8 cellular contexts compared by ENCODE assay signal in the genomic region with DNA sequence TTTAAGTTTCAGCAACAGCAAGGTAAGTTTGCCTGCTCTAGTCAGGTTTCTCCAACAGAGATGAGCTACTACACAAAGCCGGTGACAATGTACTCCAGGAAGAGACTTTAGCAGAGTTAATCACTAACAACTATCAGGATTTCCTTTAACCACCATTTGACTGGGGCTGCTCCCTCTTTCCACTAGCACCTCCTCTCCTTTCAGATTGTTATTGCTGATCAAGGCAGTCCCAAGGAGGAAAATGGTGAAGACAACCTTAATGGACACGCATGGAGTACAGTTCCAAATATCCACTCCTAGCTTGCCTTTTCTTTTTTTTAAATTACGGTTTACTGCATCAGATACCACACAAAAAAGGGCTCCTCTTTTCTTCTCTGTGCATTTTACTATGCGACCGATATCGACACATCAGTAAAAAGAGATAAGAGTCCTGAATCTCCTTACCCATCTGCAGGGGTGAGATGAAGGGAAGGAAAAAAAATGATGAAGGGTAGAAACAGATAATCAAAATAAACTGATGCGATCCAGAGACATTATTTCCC. TPM values are rescaled to one million over a fixed set of nuclear protein-coding genes. Genes with fewer than 3 reads are reported as not detected.
DNase-seq lines count a peak whose midpoint lies in the region; TF ChIP-seq lines count a peak whose summit lies in the region.

No MANE protein-coding gene starts in this region.

- H3K36me3 Mint-ChIP-seq in activated naive CD4-positive, alpha-beta T cell treated with anti-CD3 and anti-CD28 coated beads, Interleukin-2, amount 50 U/mL, for 24 hours: no peaks in the 10 kb centered on the region

- peaks cover 48% of the 10 kb centered on the region for H3K4me1 Mint-ChIP-seq in activated naive CD4-positive, alpha-beta T cell treated with anti-CD3 and anti-CD28 coated beads, Interleukin-2, amount 50 U/mL, for 24 hours

- peaks cover 19 to 37% of the 10 kb centered on the region in 2 donors for H3K4me1 ChIP-seq in adrenal gland (replicated peaks in 1 of 2)
- peaks cover 10 to 58% (median 37%) of the 10 kb centered on the region in 6 donors for H3K4me1 ChIP-seq in spleen

- H3K27me3 Mint-ChIP-seq in activated naive CD4-positive, alpha-beta T cell treated with anti-CD3 and anti-CD28 coated beads, Interleukin-2, amount 50 U/mL, for 24 hours: no peaks in the 10 kb centered on the region

- peak overlapping the region; percentile 91 for H3K4me3 Mint-ChIP-seq in activated naive CD4-positive, alpha-beta T cell treated with anti-CD3 and anti-CD28 coated beads, Interleukin-2, amount 50 U/mL, for 24 hours

- TF ChIP-seq POLR2A in NB4 (IDR thresholded peaks at IDR 0.05; ENCODE audit: extremely low read depth, insufficient read length) (no peak), adrenal gland (IDR thresholded peaks at IDR 0.05) (no peak), spleen (IDR thresholded peaks at IDR 0.05) (no peak)

- H3K27me3 ChIP-seq in adrenal gland (no peaks in the 10 kb centered on the region), spleen (replicated peaks in 1 of 7) (no peaks in the 10 kb centered on the region)

- H3K27ac ChIP-seq in adrenal gland (peak overlapping the region in 4 of 5 donors; percentile 73 to 94 (median 90)), spleen (peak overlapping the region; percentile 70 to 93 (median 87))

- 5 to 7% (median 7%) methylated on average over 7 of the region's 7 CpGs for WGBS in adrenal gland, 4 donors
- WGBS in spleen, 5 donors: 3 to 4% (median 3%) methylated on average over 7 of the region's 7 CpGs

- no peak for TF ChIP-seq CTCF in NB4 (IDR thresholded peaks at IDR 0.05; ENCODE audit: low read depth, low read length)
- TF ChIP-seq CTCF in adrenal gland (IDR thresholded peaks at IDR 0.05): no peak
- no peak for TF ChIP-seq CTCF in spleen (IDR thresholded peaks at IDR 0.05 in 8 of 11, conservative IDR thresholded peaks at IDR 0.05 in 3 of 11)

- H3K9me3 Mint-ChIP-seq in activated naive CD4-positive, alpha-beta T cell treated with anti-CD3 and anti-CD28 coated beads, Interleukin-2, amount 50 U/mL, for 24 hours: no peaks in the 10 kb centered on the region

- no peak for DNase-seq in activated naive CD4-positive, alpha-beta T cell (lab: John Stamatoyannopoulos, UW)
- no peak for DNase-seq in NB4 (ENCODE audit: low read depth)
- no peak for DNase-seq in adrenal gland
- DNase-seq in inferior parietal cortex (ENCODE audit: extremely low spot score): peak; percentile 38
- no peak for DNase-seq in spleen
- DNase-seq in activated CD4-positive, CD25-positive, alpha-beta regulatory T cell treated with anti-CD3 and anti-CD28 coated beads, Interleukin-2, amount 50 U/mL, for 72 hours: no peak
- no peak for DNase-seq in NCI-H345 treated with DMSO at 0.1 percent for 48 hours (lab: John Stamatoyannopoulos, UW; ENCODE audit: unreplicated experiment)

- intact Hi-C loops in adrenal gland (cut with DNase I): no loop called here
- intact Hi-C loops in spleen (cut with DNase I; ENCODE audit: low total_unique reads): loop anchor here (10.0 kb wide), 1 partner anchor 47 kb away; no protein-coding TSS in a partner anchor

- no peaks in the 10 kb centered on the region for H3K36me3 ChIP-seq in adrenal gland (replicated peaks in 1 of 2)
- H3K36me3 ChIP-seq in spleen: peaks cover 0 to 5% (median 0%) of the 10 kb centered on the region in 6 donors

- H3K4me3 ChIP-seq in NB4 (ENCODE audit: low read depth, low read length) (peak overlapping the region; percentile 72), adrenal gland (peak overlapping the region; percentile 32 to 87 (median 80)), spleen (peak overlapping the region; percentile 74 to 99 (median 86))

- peak overlapping the region; percentile 87 for H3K27ac Mint-ChIP-seq in activated naive CD4-positive, alpha-beta T cell treated with anti-CD3 and anti-CD28 coated beads, Interleukin-2, amount 50 U/mL, for 24 hours

- H3K9me3 ChIP-seq in adrenal gland (replicated peaks in 1 of 3) (no peaks in the 10 kb centered on the region), spleen (no peaks in the 10 kb centered on the region)

RNA-seq across cellular contexts. Expression of a gene that starts 30.9 kb away (rescaled TPM):
- 10 to 100 TPM in 6 of 8 donors, 1 to 10 TPM in 2; 5.5 to 18.3 (median 15.6) TPM for total RNA-seq in adrenal gland
- 10 to 100 TPM in 2 of 3 donors, 1 to 10 TPM in 1; 4.9 to 16.4 (median 10.6) TPM for polyA plus RNA-seq in adrenal gland
- total RNA-seq in spleen: 10 to 100 TPM; 11.6 to 23.6 (median 17.5) TPM
- polyA plus RNA-seq in spleen: 1 to 10 TPM; 2.9 to 5.3 (median 3.0) TPM

RNA-seq across cellular contexts. Expression of a gene that starts 43.2 kb away (rescaled TPM):
- total RNA-seq in adrenal gland: 10 to 100 TPM; 45.0 to 62.1 (median 55.1) TPM
- polyA plus RNA-seq in adrenal gland: 10 to 100 TPM; 44.0 to 80.8 (median 60.9) TPM
- 10 to 100 TPM; 28.4 to 51.9 (median 38.8) TPM for total RNA-seq in spleen
- polyA plus RNA-seq in spleen: 10 to 100 TPM; 31.2 to 39.7 (median 38.6) TPM
